24 cellular contexts compared by ENCODE assay signal in the genomic region with DNA sequence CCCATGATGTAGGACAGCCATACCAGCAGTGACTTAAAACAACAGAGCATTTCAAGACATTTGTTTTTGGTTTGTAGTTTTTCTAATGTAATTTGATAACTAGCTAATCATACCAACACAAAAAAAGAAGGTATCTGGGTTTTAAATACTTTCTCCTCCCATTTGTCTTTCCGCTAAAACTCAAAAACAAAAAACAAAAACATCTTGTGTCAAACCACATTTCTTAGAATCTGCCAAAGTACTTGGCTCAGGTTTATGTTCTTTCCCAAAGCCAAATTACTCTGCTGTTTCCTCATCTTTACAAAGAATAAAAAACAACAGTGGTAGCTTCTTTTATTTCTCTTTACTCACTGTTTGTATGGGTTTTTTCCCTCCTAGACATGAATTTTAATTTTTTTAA.
DNase-seq lines count a peak whose midpoint lies in the region; ATAC-seq, FAIRE-seq and TF ChIP-seq lines count a peak whose summit lies in the region.
"Had no signal": no experiment of that assay in that cellular context is flagged by ENCODE, and none has a peak within 500 bp of the region (broad histone marks: within the 10 kb centered on the region; RNA-seq: fewer than 3 reads in every experiment).

No MANE protein-coding gene starts in this region.

- no peak for ATAC-seq in HG03097 (IDR thresholded peaks at IDR 0.05; ENCODE audit: low FRiP score, unreplicated experiment)
- ATAC-seq: A549; CD8-positive, alpha-beta T cell; Right ventricle myocardium inferior had no signal

- H3K9me3 ChIP-seq in uterus = no peaks in the 10 kb centered on the region
- H3K9me3 ChIP-seq in effector memory CD4-positive, alpha-beta T cell (ENCODE audit: control insufficient read depth, low read length) = no peaks in the 10 kb centered on the region
- H3K9me3 ChIP-seq: A549 had no signal

- no peaks in the 10 kb centered on the region for H3K9me3 Mint-ChIP-seq in activated naive CD8-positive, alpha-beta T cell treated with anti-CD3 and anti-CD28 coated beads for 36 hours
- H3K9me3 Mint-ChIP-seq: CD8-positive, alpha-beta T cell had no signal

- peak; percentile 48 for FAIRE-seq in D721Med (lab: Jason Lieb, UNC)
- FAIRE-seq: A549, GM19239, H1 had no signal

- H3K36me3 ChIP-seq in uterus = no peaks in the 10 kb centered on the region
- no peaks in the 10 kb centered on the region for H3K36me3 ChIP-seq in effector memory CD4-positive, alpha-beta T cell (ENCODE audit: control insufficient read depth, insufficient read depth, low read length)
- H3K36me3 ChIP-seq: BLaER1 treated with 17β-estradiol and CSF1 and Interleukin-3, amounts not matched to agents 10 nM and 100 nM had no signal

- no peak overlapping the region for H3K4me3 Mint-ChIP-seq in activated naive CD8-positive, alpha-beta T cell treated with anti-CD3 and anti-CD28 coated beads for 36 hours
- H3K4me3 Mint-ChIP-seq: CD8-positive, alpha-beta T cell had no signal

- peaks cover 11% of the 10 kb centered on the region for H3K27me3 Mint-ChIP-seq in activated naive CD8-positive, alpha-beta T cell treated with anti-CD3 and anti-CD28 coated beads for 36 hours

- no peaks in the 10 kb centered on the region for H3K4me1 Mint-ChIP-seq in activated naive CD8-positive, alpha-beta T cell treated with anti-CD3 and anti-CD28 coated beads for 36 hours

- no peaks in the 10 kb centered on the region for H3K27me3 ChIP-seq in uterus
- no peaks in the 10 kb centered on the region for H3K27me3 ChIP-seq in effector memory CD4-positive, alpha-beta T cell (replicated peaks; ENCODE audit: control insufficient read depth, insufficient read depth, low read length, poor library complexity, severe bottlenecking)
- H3K27me3 ChIP-seq: BLaER1 treated with 17β-estradiol and CSF1 and Interleukin-3, amounts not matched to agents 10 nM and 100 nM had no signal

- H3K27ac ChIP-seq in uterus = no peak overlapping the region
- no peak overlapping the region for H3K27ac ChIP-seq in effector memory CD4-positive, alpha-beta T cell (ENCODE audit: insufficient read depth, low read length, poor library complexity, severe bottlenecking)
- H3K27ac ChIP-seq: A549 had no signal

- DNase-seq in D721Med (ENCODE audit: insufficient read length, low spot score) (no peak), M059J (ENCODE audit: low read depth) (peak; percentile 22), fibroblast of villous mesenchyme (ENCODE audit: low read depth) (peak; percentile 73), uterus (no peak)
- DNase-seq in activated naive CD8-positive, alpha-beta T cell treated with anti-CD3 and anti-CD28 coated beads for 36 hours = no peak
- no peak for DNase-seq in effector memory CD4-positive, alpha-beta T cell
- DNase-seq: Calu3; CD8-positive, alpha-beta T cell; DMS53; GDM1; Kasumi-1; MM.1S; NCI-H1048; NCI-H1417 treated with DMSO at 0.1 percent for 48 hours; NCI-H187; NCI-H446 treated with DMSO at 0.1 percent for 48 hours; NCI-H526 treated with DMSO at 0.1 percent for 48 hours; OCI-M1 had no signal

- H3K36me3 Mint-ChIP-seq in activated naive CD8-positive, alpha-beta T cell treated with anti-CD3 and anti-CD28 coated beads for 36 hours = no peaks in the 10 kb centered on the region
- H3K36me3 Mint-ChIP-seq: CD8-positive, alpha-beta T cell had no signal

- TF ChIP-seq CTCF in D721Med (IDR thresholded peaks at IDR 0.05; ENCODE audit: insufficient read depth, missing control alignments) (no peak), fibroblast of villous mesenchyme (IDR thresholded peaks at IDR 0.05; ENCODE audit: insufficient read depth, low read depth, low read length) (no peak), uterus (IDR thresholded peaks at IDR 0.05) (no peak)

- intact Hi-C loops in uterus (cut with DNase I; ENCODE audit: low total_unique reads) = no loop called here

- H3K27ac Mint-ChIP-seq in activated naive CD8-positive, alpha-beta T cell treated with anti-CD3 and anti-CD28 coated beads for 36 hours = no peak overlapping the region
- H3K27ac Mint-ChIP-seq: CD8-positive, alpha-beta T cell had no signal

- H3K4me1 ChIP-seq in uterus = no peaks in the 10 kb centered on the region
- no peaks in the 10 kb centered on the region for H3K4me1 ChIP-seq in effector memory CD4-positive, alpha-beta T cell (ENCODE audit: control insufficient read depth, insufficient read depth, low read length, poor library complexity, severe bottlenecking)

- H3K4me3 ChIP-seq in fibroblast of villous mesenchyme (ENCODE audit: low read depth, low read length) = no peak overlapping the region
- no peak overlapping the region for H3K4me3 ChIP-seq in uterus
- H3K4me3 ChIP-seq in effector memory CD4-positive, alpha-beta T cell (ENCODE audit: insufficient read depth, low read depth, low read length, poor library complexity, severe bottlenecking) = no peak overlapping the region
- H3K4me3 ChIP-seq: A549; BLaER1 treated with 17β-estradiol and CSF1 and Interleukin-3, amounts not matched to agents 10 nM and 100 nM had no signal

- no peak for TF ChIP-seq POLR2A in uterus (IDR thresholded peaks at IDR 0.05)

Comparison
In these comparisons a context has a peak if more than half of its experiments do, and no peak if none do; other contexts are left out.
1. DNase-seq: peak in M059J (single experiment) and fibroblast of villous mesenchyme (single experiment); none in D721Med (single experiment), uterus (0 of 2), activated naive CD8-positive, alpha-beta T cell treated with anti-CD3 and anti-CD28 coated beads for 36 hours (single experiment) and effector memory CD4-positive, alpha-beta T cell (0 of 3).